ENCODE assay signal across 29 cellular contexts in genomic region chr10:124003070-124003419, GRCh38.
DNase-seq lines count a peak whose midpoint lies in the region; ATAC-seq, FAIRE-seq and TF ChIP-seq lines count a peak whose summit lies in the region.
"Had no signal": no experiment of that assay in that cellular context is flagged by ENCODE, and none has a peak within 500 bp of the region (broad histone marks: within the 10 kb centered on the region; RNA-seq: fewer than 3 reads in every experiment).

No MANE protein-coding gene starts in this region.

- H3K9me3 Mint-ChIP-seq in CD14-positive monocyte, result peaks cover 0 to 4% (median 2%) of the 10 kb centered on the region in 7 donors
- H3K9me3 Mint-ChIP-seq: dendritic cell treated with granulocyte-macrophage colony-stimulating factor and Interleukin-4, amounts not matched to agents 40 ng/mL and 50 ng/mL, for 4 days; HFFc6; IgD-negative memory B cell; T-helper 2 cell treated with Interferon-gamma antibody and Interleukin-4, amounts not matched to agents 5 μg/mL and 100 μg/mL, for 36 hours had no signal

- peaks cover 84% of the 10 kb centered on the region in 2 donors for H3K36me3 Mint-ChIP-seq in CD14-positive monocyte
- H3K36me3 Mint-ChIP-seq: activated naive CD8-positive, alpha-beta T cell; naive thymus-derived CD4-positive, alpha-beta T cell had no signal

- no peak overlapping the region for H3K4me3 Mint-ChIP-seq in CD14-positive monocyte
- H3K4me3 Mint-ChIP-seq: activated naive CD8-positive, alpha-beta T cell; dendritic cell treated with granulocyte-macrophage colony-stimulating factor and Interleukin-4, amounts not matched to agents 40 ng/mL and 50 ng/mL, for 4 days; HFFc6; IgD-negative memory B cell; naive thymus-derived CD4-positive, alpha-beta T cell; T-helper 2 cell treated with Interferon-gamma antibody and Interleukin-4, amounts not matched to agents 5 μg/mL and 100 μg/mL, for 36 hours had no signal

- no peak for FAIRE-seq in GM12891 (lab: Jason Lieb, UNC)
- FAIRE-seq: endometrium, GM12878, urothelium cell line had no signal

- intact Hi-C loops in CD14-positive monocyte (cut with micrococcal nuclease), result no loop called here
- intact Hi-C loops in sciatic nerve (cut with DNase I), result no loop called here

- H3K4me1 Mint-ChIP-seq in CD14-positive monocyte, result peaks cover 46% of the 10 kb centered on the region

- no peak overlapping the region for H3K27ac Mint-ChIP-seq in CD14-positive monocyte
- H3K27ac Mint-ChIP-seq: activated naive CD8-positive, alpha-beta T cell; dendritic cell treated with granulocyte-macrophage colony-stimulating factor and Interleukin-4, amounts not matched to agents 40 ng/mL and 50 ng/mL, for 4 days; HFFc6; IgD-negative memory B cell; T-helper 2 cell treated with Interferon-gamma antibody and Interleukin-4, amounts not matched to agents 5 μg/mL and 100 μg/mL, for 36 hours had no signal

- no peak for TF ChIP-seq POLR2A in GM12891 (IDR thresholded peaks at IDR 0.05; ENCODE audit: low read depth, low read length)

- peaks cover 10 to 35% (median 34%) of the 10 kb centered on the region in 3 donors for H3K27me3 Mint-ChIP-seq in CD14-positive monocyte (ENCODE audit: low read depth in 3 of 3)
- H3K27me3 Mint-ChIP-seq: IgD-negative memory B cell had no signal

- ATAC-seq in sciatic nerve, result no peak
- ATAC-seq in HG03097 (IDR thresholded peaks at IDR 0.05; ENCODE audit: low FRiP score, unreplicated experiment), result no peak
- ATAC-seq in GM19023 (IDR thresholded peaks at IDR 0.05; ENCODE audit: unreplicated experiment), result no peak
- ATAC-seq: GM12878; naive thymus-derived CD4-positive, alpha-beta T cell had no signal

- TF ChIP-seq CTCF in CD14-positive monocyte (IDR thresholded peaks at IDR 0.05), result no peak

- DNase-seq in CD14-positive monocyte (ENCODE audit: low spot score) (peak; percentile 30), GM12891 (ENCODE audit: insufficient read length, low spot score) (peak; percentile 7), iPS-NIHi7 (ENCODE audit: extremely low spot score) (peak; percentile 5), sciatic nerve (ENCODE audit: low spot score) (peak; percentile 43), NCI-H2196 (lab: John Stamatoyannopoulos, UW; ENCODE audit: unreplicated experiment) (no peak), NK-92 (lab: John Stamatoyannopoulos, UW; ENCODE audit: unreplicated experiment) (no peak)
- DNase-seq: activated CD4-positive, alpha-beta T cell treated with anti-CD3 and anti-CD28 coated beads for 48 hours; GOT3; HFFc6; hypothalamus; midbrain; naive thymus-derived CD4-positive, alpha-beta T cell; NCI-H1092; NCI-H1930; NCI-H524 treated with DMSO at 0.1 percent for 48 hours; NK-92 treated with Interleukin-12 subunit alpha and Interleukin-12 subunit beta, amount 100 ng/mL, for 24 hours; occipital lobe; PC-9; Right ventricle myocardium superior; substantia nigra had no signal

TF ChIP-seq in GM12891, 5 proteins besides CTCF, POLR2A, EP300 and RAD21:
- no peak for TF ChIP-seq PAX5 (IDR thresholded peaks at IDR 0.05; ENCODE audit: insufficient read depth, low read length, severe bottlenecking)
- no peak for TF ChIP-seq POU2F2 (IDR thresholded peaks at IDR 0.05; ENCODE audit: low read depth, low read length)
- no peak for TF ChIP-seq POLR2AphosphoS5 (IDR thresholded peaks at IDR 0.05; ENCODE audit: low read depth, low read length)
- no peak for TF ChIP-seq SPI1 (IDR thresholded peaks at IDR 0.05; ENCODE audit: low read depth, low read length)
- TF ChIP-seq TAF1 (IDR thresholded peaks at IDR 0.05; ENCODE audit: low read depth, low read length), result no peak

Comparison
In these comparisons a context has a peak if more than half of its experiments do, and no peak if none do; other contexts are left out.
1. DNase-seq: peak in CD14-positive monocyte (single experiment), GM12891 (single experiment), iPS-NIHi7 (single experiment) and sciatic nerve (single experiment); none in NCI-H2196 (single experiment) and NK-92 (single experiment).